Comparison of ENCODE assay signal across 1 cellular context in the genomic region with DNA sequence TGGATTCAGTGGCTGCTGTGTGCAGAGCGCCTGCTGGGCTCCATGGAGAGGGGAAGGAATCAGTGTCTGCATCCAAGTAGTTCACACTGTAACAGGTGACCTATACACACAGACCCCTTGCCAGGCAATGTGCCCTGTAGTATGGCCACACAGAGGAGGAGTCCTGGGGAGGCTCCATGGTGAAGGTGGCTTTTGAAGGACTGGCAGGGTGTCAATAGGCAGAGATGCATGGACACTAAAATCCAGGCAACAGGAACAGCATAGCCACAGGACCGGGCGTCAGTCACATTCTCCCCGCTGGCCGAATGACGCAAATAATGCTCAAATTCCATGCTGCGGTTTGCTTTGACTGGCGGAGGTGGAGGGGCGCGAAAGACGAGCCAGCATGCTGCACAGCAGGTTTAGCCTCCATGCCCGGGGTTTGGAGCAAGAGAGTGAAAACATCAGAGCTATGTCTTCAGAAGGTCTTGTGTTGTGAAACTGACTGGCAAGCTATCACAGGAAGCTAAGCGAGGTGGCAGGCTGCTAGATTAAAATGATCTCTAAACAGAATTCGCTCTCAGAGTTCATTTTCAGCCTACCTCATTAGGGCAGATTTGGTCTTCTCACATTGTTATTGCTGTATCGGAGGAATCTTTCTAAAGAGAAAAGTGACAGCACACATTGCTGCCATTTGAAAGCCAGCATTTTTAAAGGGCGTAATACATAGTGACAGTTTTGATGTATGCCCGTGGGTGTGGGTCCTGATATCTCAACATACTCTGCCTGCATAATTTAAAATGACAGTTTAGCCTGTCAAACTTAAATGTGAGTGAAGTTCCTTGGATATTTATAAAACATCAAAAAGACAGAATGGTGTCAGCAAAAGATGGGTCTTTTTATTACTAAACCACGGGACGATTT.
TF ChIP-seq lines count a peak whose summit lies in the region.

No MANE protein-coding gene starts in this region.

TF ChIP-seq in HepG2, 621 proteins besides CTCF, POLR2A, EP300 and RAD21 (continued from another document):
- TF ChIP-seq, protein P1, sequence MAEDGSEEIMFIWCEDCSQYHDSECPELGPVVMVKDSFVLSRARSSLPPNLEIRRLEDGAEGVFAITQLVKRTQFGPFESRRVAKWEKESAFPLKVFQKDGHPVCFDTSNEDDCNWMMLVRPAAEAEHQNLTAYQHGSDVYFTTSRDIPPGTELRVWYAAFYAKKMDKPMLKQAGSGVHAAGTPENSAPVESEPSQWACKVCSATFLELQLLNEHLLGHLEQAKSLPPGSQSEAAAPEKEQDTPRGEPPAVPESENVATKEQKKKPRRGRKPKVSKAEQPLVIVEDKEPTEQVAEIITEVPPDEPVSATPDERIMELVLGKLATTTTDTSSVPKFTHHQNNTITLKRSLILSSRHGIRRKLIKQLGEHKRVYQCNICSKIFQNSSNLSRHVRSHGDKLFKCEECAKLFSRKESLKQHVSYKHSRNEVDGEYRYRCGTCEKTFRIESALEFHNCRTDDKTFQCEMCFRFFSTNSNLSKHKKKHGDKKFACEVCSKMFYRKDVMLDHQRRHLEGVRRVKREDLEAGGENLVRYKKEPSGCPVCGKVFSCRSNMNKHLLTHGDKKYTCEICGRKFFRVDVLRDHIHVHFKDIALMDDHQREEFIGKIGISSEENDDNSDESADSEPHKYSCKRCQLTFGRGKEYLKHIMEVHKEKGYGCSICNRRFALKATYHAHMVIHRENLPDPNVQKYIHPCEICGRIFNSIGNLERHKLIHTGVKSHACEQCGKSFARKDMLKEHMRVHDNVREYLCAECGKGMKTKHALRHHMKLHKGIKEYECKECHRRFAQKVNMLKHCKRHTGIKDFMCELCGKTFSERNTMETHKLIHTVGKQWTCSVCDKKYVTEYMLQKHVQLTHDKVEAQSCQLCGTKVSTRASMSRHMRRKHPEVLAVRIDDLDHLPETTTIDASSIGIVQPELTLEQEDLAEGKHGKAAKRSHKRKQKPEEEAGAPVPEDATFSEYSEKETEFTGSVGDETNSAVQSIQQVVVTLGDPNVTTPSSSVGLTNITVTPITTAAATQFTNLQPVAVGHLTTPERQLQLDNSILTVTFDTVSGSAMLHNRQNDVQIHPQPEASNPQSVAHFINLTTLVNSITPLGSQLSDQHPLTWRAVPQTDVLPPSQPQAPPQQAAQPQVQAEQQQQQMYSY (CRISPR knock-in tag; IDR thresholded peaks at IDR 0.05): peak; percentile 63; the same call in 1 of the 2 replicates
- TF ChIP-seq MIER3 (CRISPR knock-in tag; IDR thresholded peaks at IDR 0.05; ENCODE audit: borderline replicate concordance) (no peak), SMYD3 (CRISPR knock-in tag; IDR thresholded peaks at IDR 0.05) (no peak), ZNF549 (CRISPR knock-in tag; IDR thresholded peaks at IDR 0.05) (no peak), PHF21A (CRISPR knock-in tag; IDR thresholded peaks at IDR 0.05) (no peak), HIVEP1 (CRISPR knock-in tag; IDR thresholded peaks at IDR 0.05) (no peak), ZNF282 (IDR thresholded peaks at IDR 0.05; ENCODE audit: partially characterized antibody) (no peak), MTF2 (CRISPR knock-in tag; IDR thresholded peaks at IDR 0.05; ENCODE audit: borderline replicate concordance) (no peak), TGIF2 (CRISPR knock-in tag; IDR thresholded peaks at IDR 0.05) (peak; percentile 65; the same call in 1 of the 2 replicates)
- TF ChIP-seq, protein P2, sequence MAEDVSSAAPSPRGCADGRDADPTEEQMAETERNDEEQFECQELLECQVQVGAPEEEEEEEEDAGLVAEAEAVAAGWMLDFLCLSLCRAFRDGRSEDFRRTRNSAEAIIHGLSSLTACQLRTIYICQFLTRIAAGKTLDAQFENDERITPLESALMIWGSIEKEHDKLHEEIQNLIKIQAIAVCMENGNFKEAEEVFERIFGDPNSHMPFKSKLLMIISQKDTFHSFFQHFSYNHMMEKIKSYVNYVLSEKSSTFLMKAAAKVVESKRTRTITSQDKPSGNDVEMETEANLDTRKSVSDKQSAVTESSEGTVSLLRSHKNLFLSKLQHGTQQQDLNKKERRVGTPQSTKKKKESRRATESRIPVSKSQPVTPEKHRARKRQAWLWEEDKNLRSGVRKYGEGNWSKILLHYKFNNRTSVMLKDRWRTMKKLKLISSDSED (CRISPR knock-in tag; IDR thresholded peaks at IDR 0.05): no peak
- TF ChIP-seq, protein P3, sequence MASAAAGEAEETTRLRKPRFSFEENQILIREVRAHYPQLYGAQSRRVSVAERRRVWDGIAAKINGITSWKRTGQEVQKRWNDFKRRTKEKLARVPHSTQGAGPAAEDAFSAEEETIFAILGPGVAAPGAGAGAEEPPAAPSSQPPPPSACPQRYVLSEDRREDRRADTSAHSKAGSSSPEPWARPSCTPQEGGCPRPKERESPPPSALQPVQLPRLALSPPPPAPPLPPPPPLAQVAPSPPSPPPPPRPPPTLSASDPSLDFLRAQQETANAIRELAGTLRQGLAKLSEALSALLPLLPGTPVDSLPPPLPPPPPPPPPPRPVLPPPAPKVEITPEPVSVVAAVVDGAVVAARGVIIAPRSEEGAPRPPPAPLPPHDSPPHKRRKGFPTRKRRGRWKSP (CRISPR knock-in tag; IDR thresholded peaks at IDR 0.05): 0 out of 2 replicates have a peak, but pooled peaks have one; percentile 23
- TF ChIP-seq, protein P4, sequence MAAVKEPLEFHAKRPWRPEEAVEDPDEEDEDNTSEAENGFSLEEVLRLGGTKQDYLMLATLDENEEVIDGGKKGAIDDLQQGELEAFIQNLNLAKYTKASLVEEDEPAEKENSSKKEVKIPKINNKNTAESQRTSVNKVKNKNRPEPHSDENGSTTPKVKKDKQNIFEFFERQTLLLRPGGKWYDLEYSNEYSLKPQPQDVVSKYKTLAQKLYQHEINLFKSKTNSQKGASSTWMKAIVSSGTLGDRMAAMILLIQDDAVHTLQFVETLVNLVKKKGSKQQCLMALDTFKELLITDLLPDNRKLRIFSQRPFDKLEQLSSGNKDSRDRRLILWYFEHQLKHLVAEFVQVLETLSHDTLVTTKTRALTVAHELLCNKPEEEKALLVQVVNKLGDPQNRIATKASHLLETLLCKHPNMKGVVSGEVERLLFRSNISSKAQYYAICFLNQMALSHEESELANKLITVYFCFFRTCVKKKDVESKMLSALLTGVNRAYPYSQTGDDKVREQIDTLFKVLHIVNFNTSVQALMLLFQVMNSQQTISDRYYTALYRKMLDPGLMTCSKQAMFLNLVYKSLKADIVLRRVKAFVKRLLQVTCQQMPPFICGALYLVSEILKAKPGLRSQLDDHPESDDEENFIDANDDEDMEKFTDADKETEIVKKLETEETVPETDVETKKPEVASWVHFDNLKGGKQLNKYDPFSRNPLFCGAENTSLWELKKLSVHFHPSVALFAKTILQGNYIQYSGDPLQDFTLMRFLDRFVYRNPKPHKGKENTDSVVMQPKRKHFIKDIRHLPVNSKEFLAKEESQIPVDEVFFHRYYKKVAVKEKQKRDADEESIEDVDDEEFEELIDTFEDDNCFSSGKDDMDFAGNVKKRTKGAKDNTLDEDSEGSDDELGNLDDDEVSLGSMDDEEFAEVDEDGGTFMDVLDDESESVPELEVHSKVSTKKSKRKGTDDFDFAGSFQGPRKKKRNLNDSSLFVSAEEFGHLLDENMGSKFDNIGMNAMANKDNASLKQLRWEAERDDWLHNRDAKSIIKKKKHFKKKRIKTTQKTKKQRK (IDR thresholded peaks at IDR 0.05; ENCODE audit: low read length): no peak
